ENCODE assay signal across 14 cellular contexts in genomic region chr3:158723991-158724390, GRCh38. TPM values are rescaled to one million over a fixed set of nuclear protein-coding genes. Genes with fewer than 3 reads are reported as not detected.
A peak's percentile ranks its signal among the peaks of the same experiment; 100 is the strongest.
DNase-seq lines count a peak whose midpoint lies in the region; ATAC-seq and TF ChIP-seq lines count a peak whose summit lies in the region.
"Had no signal": no experiment of that assay in that cellular context is flagged by ENCODE, and none has a peak within 500 bp of the region (broad histone marks: within the 10 kb centered on the region; RNA-seq: fewer than 3 reads in every experiment).

No MANE protein-coding gene starts in this region.

- CTCF ChIA-PET in MCF 10A (lab: Yijun Ruan, JAX), result interaction anchor here (0.6 to 2.5 kb wide), 6 partner anchors 11 to 68 kb away, joined by 3 to 11 read pairs (median 4); no protein-coding TSS in a partner anchor
- CTCF ChIA-PET in naive thymus-derived CD4-positive, alpha-beta T cell (lab: Charles Lee), result interaction anchor here (0.8 to 1.0 kb wide), 2 partner anchors 10 to 68 kb away, joined by 4 read pairs; no protein-coding TSS in a partner anchor

- no peak for DNase-seq in breast epithelium (ENCODE audit: low spot score in 2 of 2)
- no peak for DNase-seq in MCF 10A (ENCODE audit: unreplicated experiment)
- no peak for DNase-seq in central memory CD8-positive, alpha-beta T cell (ENCODE audit: low spot score in 2 of 2)
- DNase-seq in naive thymus-derived CD4-positive, alpha-beta T cell, result no peak
- no peak for DNase-seq in vagina (ENCODE audit: extremely low spot score in 2 of 2)
- DNase-seq in OCI-M2 (lab: John Stamatoyannopoulos, UW; ENCODE audit: unreplicated experiment), result no peak
- DNase-seq in LoVo (ENCODE audit: low spot score), result no peak
- no peak for DNase-seq in spleen
- DNase-seq: activated naive CD4-positive, alpha-beta T cell treated with anti-CD3 and anti-CD28 coated beads, Interleukin-2, amount 50 U/mL, for 16 hours; caudate nucleus; midbrain; NCI-H187; NCI-H510A; pancreas had no signal

- no peaks in the 10 kb centered on the region for H3K27me3 ChIP-seq in breast epithelium
- no peaks in the 10 kb centered on the region for H3K27me3 ChIP-seq in naive thymus-derived CD4-positive, alpha-beta T cell (ENCODE audit: control insufficient read depth in 2 of 2, insufficient read depth in 2 of 2, low read length in 2 of 2)
- no peaks in the 10 kb centered on the region for H3K27me3 ChIP-seq in vagina
- H3K27me3 ChIP-seq in spleen (replicated peaks in 1 of 7), result no peaks in the 10 kb centered on the region
- H3K27me3 ChIP-seq: pancreas had no signal

- peaks cover 11% of the 10 kb centered on the region for H3K4me1 Mint-ChIP-seq in MCF 10A (ENCODE audit: insufficient read depth, unreplicated experiment)
- peaks cover 36% of the 10 kb centered on the region for H3K4me1 Mint-ChIP-seq in central memory CD8-positive, alpha-beta T cell
- H3K4me1 Mint-ChIP-seq in naive thymus-derived CD4-positive, alpha-beta T cell, result peaks cover 24 to 83% (median 52%) of the 10 kb centered on the region in 7 donors

- intact Hi-C loops in breast epithelium (cut with DNase I; ENCODE audit: low total_unique reads) (no loop called here), MCF 10A (cut with micrococcal nuclease) (no loop called here), vagina (cut with DNase I) (no loop called here), spleen (cut with DNase I; ENCODE audit: low total_unique reads) (no loop called here)
- intact Hi-C loops in naive thymus-derived CD4-positive, alpha-beta T cell (cut with micrococcal nuclease), result loop anchor here (1.0 to 5.0 kb wide), 3 partner anchors 52 to 1673 kb away; partner anchors contain the start of genes GFM1 (in 1 of the 2), IFT80 (in 1 of the 2), LXN (in 1 of the 2) and SMC4 (in 1 of the 2)

- H3K4me3 ChIP-seq in breast epithelium (no peak overlapping the region), vagina (no peak overlapping the region), spleen (no peak overlapping the region)
- no peak overlapping the region for H3K4me3 ChIP-seq in naive thymus-derived CD4-positive, alpha-beta T cell (ENCODE audit: low read length)
- H3K4me3 ChIP-seq: pancreas had no signal

- no peak for TF ChIP-seq POLR2A in breast epithelium (IDR thresholded peaks at IDR 0.05)
- no peak for TF ChIP-seq POLR2A in vagina (IDR thresholded peaks at IDR 0.05)
- TF ChIP-seq POLR2A in spleen (IDR thresholded peaks at IDR 0.05), result no peak

- POLR2A ChIA-PET in MCF 10A (lab: Yijun Ruan, JAX), result interaction anchor here (0.7 kb wide), 1 partner anchor 67 kb away, joined by 3 read pairs; no protein-coding TSS in a partner anchor
- POLR2A ChIA-PET in naive thymus-derived CD4-positive, alpha-beta T cell (lab: Charles Lee), result interaction anchor here (1.0 to 1.3 kb wide), 3 partner anchors 9 to 78 kb away, joined by 3 read pairs; no protein-coding TSS in a partner anchor

- H3K27ac ChIP-seq in breast epithelium (peak overlapping the region; percentile 38 to 85), vagina (peak overlapping the region; percentile 73), spleen (peak overlapping the region in 4 of 8 donors; percentile 45 to 87 (median 77))
- peak overlapping the region; percentile 16 for H3K27ac ChIP-seq in naive thymus-derived CD4-positive, alpha-beta T cell (ENCODE audit: low read depth, low read length)

- H3K9me3 ChIP-seq in breast epithelium, result no peaks in the 10 kb centered on the region
- no peaks in the 10 kb centered on the region for H3K9me3 ChIP-seq in naive thymus-derived CD4-positive, alpha-beta T cell (ENCODE audit: control insufficient read depth in 2 of 3, low read length in 3 of 3)
- H3K9me3 ChIP-seq in vagina, result no peaks in the 10 kb centered on the region
- H3K9me3 ChIP-seq in spleen, result no peaks in the 10 kb centered on the region
- H3K9me3 ChIP-seq: pancreas had no signal

- no TSS peak for BruUV-seq in MCF 10A (replicated peaks; lab: Mats Ljungman, UMichigan)

- no peak for ATAC-seq in central memory CD8-positive, alpha-beta T cell (replicated peaks; ENCODE audit: extremely low read depth, poor library complexity, severe bottlenecking)
- ATAC-seq in naive thymus-derived CD4-positive, alpha-beta T cell, result no peak

- H3K4me1 ChIP-seq in breast epithelium, result peaks cover 0 to 8% of the 10 kb centered on the region in 2 donors
- peaks cover 19 to 25% of the 10 kb centered on the region in 2 donors for H3K4me1 ChIP-seq in naive thymus-derived CD4-positive, alpha-beta T cell (ENCODE audit: control insufficient read depth in 2 of 2, insufficient read depth in 2 of 2, low read length in 2 of 2)
- peaks cover 49% of the 10 kb centered on the region for H3K4me1 ChIP-seq in vagina
- peaks cover 6 to 43% (median 30%) of the 10 kb centered on the region in 6 donors for H3K4me1 ChIP-seq in spleen
- H3K4me1 ChIP-seq: pancreas had no signal

- no peak overlapping the region for H3K27ac Mint-ChIP-seq in MCF 10A (ENCODE audit: low read depth, unreplicated experiment)
- peak overlapping the region; percentile 83 for H3K27ac Mint-ChIP-seq in central memory CD8-positive, alpha-beta T cell (ENCODE audit: low read depth)
- peak overlapping the region; percentile 3 to 95 (median 93) for H3K27ac Mint-ChIP-seq in naive thymus-derived CD4-positive, alpha-beta T cell

- 91 to 97% (median 96%) methylated on average over 7 of the region's 7 CpGs for WGBS in spleen, 5 donors

- no peaks in the 10 kb centered on the region for H3K9me3 Mint-ChIP-seq in MCF 10A (ENCODE audit: unreplicated experiment)
- no peaks in the 10 kb centered on the region for H3K9me3 Mint-ChIP-seq in central memory CD8-positive, alpha-beta T cell
- no peaks in the 10 kb centered on the region for H3K9me3 Mint-ChIP-seq in naive thymus-derived CD4-positive, alpha-beta T cell

- H3K36me3 ChIP-seq in breast epithelium (no peaks in the 10 kb centered on the region), vagina (no peaks in the 10 kb centered on the region), spleen (no peaks in the 10 kb centered on the region)
- no peaks in the 10 kb centered on the region for H3K36me3 ChIP-seq in naive thymus-derived CD4-positive, alpha-beta T cell (ENCODE audit: control insufficient read depth in 2 of 3, insufficient read depth in 3 of 3, low read length in 3 of 3)
- H3K36me3 ChIP-seq: pancreas had no signal

- H3K36me3 Mint-ChIP-seq in MCF 10A (ENCODE audit: insufficient read depth, unreplicated experiment), result no peaks in the 10 kb centered on the region
- H3K36me3 Mint-ChIP-seq in central memory CD8-positive, alpha-beta T cell (ENCODE audit: insufficient read depth), result peaks cover 2% of the 10 kb centered on the region
- peaks cover 0 to 18% (median 7%) of the 10 kb centered on the region in 5 donors for H3K36me3 Mint-ChIP-seq in naive thymus-derived CD4-positive, alpha-beta T cell

- no peak overlapping the region for H3K4me3 Mint-ChIP-seq in MCF 10A (ENCODE audit: unreplicated experiment)
- H3K4me3 Mint-ChIP-seq in central memory CD8-positive, alpha-beta T cell, result no peak overlapping the region
- H3K4me3 Mint-ChIP-seq in naive thymus-derived CD4-positive, alpha-beta T cell, result no peak overlapping the region

- H3K27me3 Mint-ChIP-seq in MCF 10A (ENCODE audit: insufficient read depth, unreplicated experiment), result no peaks in the 10 kb centered on the region
- no peaks in the 10 kb centered on the region for H3K27me3 Mint-ChIP-seq in central memory CD8-positive, alpha-beta T cell
- H3K27me3 Mint-ChIP-seq in naive thymus-derived CD4-positive, alpha-beta T cell, result no peaks in the 10 kb centered on the region

- no peak for TF ChIP-seq CTCF in breast epithelium (IDR thresholded peaks at IDR 0.05)
- TF ChIP-seq CTCF in MCF 10A (IDR thresholded peaks at IDR 0.05; ENCODE audit: unreplicated experiment), result no peak
- TF ChIP-seq CTCF in vagina (IDR thresholded peaks at IDR 0.05), result no peak
- TF ChIP-seq CTCF in spleen (IDR thresholded peaks at IDR 0.05 in 8 of 11, conservative IDR thresholded peaks at IDR 0.05 in 3 of 11), result no peak

RNA-seq across cellular contexts. Expression of gene RARRES1, which starts 8.3 kb away (rescaled TPM):
- total RNA-seq in breast epithelium (100 to 1,000 TPM in 2 of 3 donors, 1 to 10 TPM in 1; 3.5 to 568 (median 403) TPM), MCF 10A (2022) (not detected in 2 replicates), vagina (742 TPM), spleen (10 to 100 TPM in 1 of 7 donors, 1 to 10 TPM in 6; 1.8 to 18.7 (median 4.7) TPM)
- total RNA-seq in naive thymus-derived CD4-positive, alpha-beta T cell, result not detected
- not detected for polyA plus RNA-seq in naive thymus-derived CD4-positive, alpha-beta T cell
- 10 to 100 TPM in 1 of 3 donors, 1 to 10 TPM in 2; 2.2 to 20.9 (median 6.2) TPM for polyA plus RNA-seq in spleen

RNA-seq across cellular contexts. Expression of gene LXN, which starts 51.5 kb away (rescaled TPM):
- total RNA-seq in breast epithelium, result 10 to 100 TPM; 12.0 to 55.5 (median 40.3) TPM
- 3.4 and 4.4 TPM in 2 replicates for total RNA-seq in MCF 10A (2022)
- 10 to 100 TPM in 1 of 5 experiments, 1 to 10 TPM in 4; 2.1 to 10.9 (median 6.0) TPM for total RNA-seq in naive thymus-derived CD4-positive, alpha-beta T cell
- polyA plus RNA-seq in naive thymus-derived CD4-positive, alpha-beta T cell, result 10 to 100 TPM; 15.9 to 18.8 TPM
- 22.6 TPM for total RNA-seq in vagina
- 10 to 100 TPM in 4 of 7 donors, 1 to 10 TPM in 3; 7.9 to 17.3 (median 11.3) TPM for total RNA-seq in spleen
- 10 to 100 TPM; 12.3 to 18.6 (median 16.0) TPM for polyA plus RNA-seq in spleen

Comparison
In these comparisons a context has a peak if more than half of its experiments do, and no peak if none do; other contexts are left out.
1. intact Hi-C loops: an anchor here in naive thymus-derived CD4-positive, alpha-beta T cell (1.0 to 5.0 kb wide); none called in breast epithelium, MCF 10A, vagina and spleen.